In the genomic region with DNA sequence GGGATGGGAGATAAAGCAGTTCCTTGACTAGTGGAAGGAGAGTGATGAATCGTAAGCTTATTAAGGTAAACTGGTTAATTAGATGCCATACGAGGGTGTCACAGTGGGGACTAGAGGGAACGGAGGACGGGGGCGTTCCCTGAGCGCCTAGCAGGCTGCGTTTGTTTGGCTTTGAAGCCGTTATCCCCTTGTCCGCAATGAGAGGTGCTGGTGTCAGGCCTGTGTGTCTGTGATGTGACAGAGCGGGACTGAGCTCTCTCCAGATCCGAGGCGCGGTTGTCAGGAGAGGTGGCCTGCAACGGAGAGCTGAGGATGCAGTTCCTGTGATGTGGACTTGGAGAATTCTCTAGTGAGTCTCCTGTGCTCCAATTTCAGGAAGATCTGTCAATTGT, we compare ENCODE assay signal across 12 cellular contexts.
DNase-seq lines count a peak whose midpoint lies in the region; FAIRE-seq lines count a peak whose summit lies in the region.
"Had no signal": no experiment of that assay in that cellular context is flagged by ENCODE, and none has a peak within 500 bp of the region (broad histone marks: within the 10 kb centered on the region; RNA-seq: fewer than 3 reads in every experiment).

No MANE protein-coding gene starts in this region.

- DNase-seq in NCI-H2171 treated with DMSO at 0.1 percent for 48 hours (lab: John Stamatoyannopoulos, UW) (peak; percentile 33), NCI-H2171 (lab: John Stamatoyannopoulos, UW) (no peak), adipocyte (ENCODE audit: low read depth) (peak; percentile 18), HTR-8/SVneo (ENCODE audit: insufficient read length, low spot score) (no peak), NCI-H2196 treated with DMSO at 0.1 percent for 48 hours (lab: John Stamatoyannopoulos, UW; ENCODE audit: unreplicated experiment) (no peak), DMS114 treated with DMSO at 0.1 percent for 48 hours (lab: John Stamatoyannopoulos, UW; ENCODE audit: unreplicated experiment) (no peak)
- DNase-seq: ACHN; amniotic stem cell; stimulated activated naive CD8-positive, alpha-beta T cell treated with anti-CD3 and anti-CD28 coated beads, Interleukin-15, amount 100 ng/mL, for 72 hours had no signal

- H3K9me3 ChIP-seq in adipocyte (ENCODE audit: control insufficient read depth, low read length) = peaks cover under 1% of the 10 kb centered on the region
- H3K9me3 ChIP-seq in iPS-18a (ENCODE audit: control insufficient read depth, low read depth, low read length) = no peaks in the 10 kb centered on the region
- no peaks in the 10 kb centered on the region for H3K9me3 ChIP-seq in subcutaneous abdominal adipose tissue (ENCODE audit: control insufficient read depth in 5 of 5, low read length in 5 of 5)

- H3K27ac ChIP-seq in iPS-18a (ENCODE audit: low read length) = no peak overlapping the region
- no peak overlapping the region for H3K27ac ChIP-seq in subcutaneous abdominal adipose tissue (ENCODE audit: low read depth, low read length)
- H3K27ac ChIP-seq: SK-N-MC had no signal

- H3K9ac ChIP-seq in adipocyte (ENCODE audit: low read length) (no peak overlapping the region), iPS-18a (ENCODE audit: low read length) (no peak overlapping the region), subcutaneous abdominal adipose tissue (ENCODE audit: low read length in 5 of 5) (peak overlapping the region in 1 of 5 donors; percentile 70)

- H3K27me3 ChIP-seq in adipocyte (replicated peaks; ENCODE audit: control insufficient read depth, insufficient read depth, low read length) (no peaks in the 10 kb centered on the region), iPS-18a (ENCODE audit: control insufficient read depth, insufficient read depth, low read length) (peaks cover 39% of the 10 kb centered on the region), subcutaneous abdominal adipose tissue (ENCODE audit: control insufficient read depth in 5 of 5, insufficient read depth in 4 of 5, low read length in 5 of 5) (peaks cover 0 to 10% (median 6%) of the 10 kb centered on the region in 5 donors)

- peak overlapping the region; percentile 85 for H3K4me3 ChIP-seq in adipocyte (ENCODE audit: low read length)
- H3K4me3 ChIP-seq in iPS-18a (ENCODE audit: low read length) = peak overlapping the region; percentile 79
- H3K4me3 ChIP-seq in subcutaneous abdominal adipose tissue (ENCODE audit: low read depth in 1 of 5, low read length in 5 of 5) = peak overlapping the region in 4 of 5 donors; percentile 75 to 81 (median 76)

- FAIRE-seq in HTR-8/SVneo (lab: Jason Lieb, UNC) = no peak

- H3K36me3 ChIP-seq in adipocyte (ENCODE audit: control insufficient read depth, insufficient read depth, low read length, severe bottlenecking) = no peaks in the 10 kb centered on the region
- H3K36me3 ChIP-seq in iPS-18a (ENCODE audit: control insufficient read depth, low read depth, low read length) = no peaks in the 10 kb centered on the region
- no peaks in the 10 kb centered on the region for H3K36me3 ChIP-seq in subcutaneous abdominal adipose tissue (ENCODE audit: control insufficient read depth in 5 of 5, insufficient read depth in 5 of 5, low read length in 5 of 5)

- no peaks in the 10 kb centered on the region for H3K4me1 ChIP-seq in adipocyte (ENCODE audit: control insufficient read depth, insufficient read depth, low read length)
- peaks cover 4% of the 10 kb centered on the region for H3K4me1 ChIP-seq in iPS-18a (ENCODE audit: control insufficient read depth, low read depth, low read length)
- H3K4me1 ChIP-seq in subcutaneous abdominal adipose tissue (ENCODE audit: control insufficient read depth in 5 of 5, insufficient read depth in 5 of 5, low read length in 5 of 5) = peaks cover 0 to 20% (median 18%) of the 10 kb centered on the region in 5 donors

Comparison
In these comparisons a context has a peak if more than half of its experiments do, and no peak if none do; other contexts are left out.
1. DNase-seq: peak in NCI-H2171 treated with DMSO at 0.1 percent for 48 hours (single experiment) and adipocyte (single experiment); none in NCI-H2171 (single experiment), HTR-8/SVneo (single experiment), NCI-H2196 treated with DMSO at 0.1 percent for 48 hours (single experiment) and DMS114 treated with DMSO at 0.1 percent for 48 hours (single experiment).
2. Peak in every context shown above with its lines, with median percentiles within 50 percentile points of each other: H3K4me3 ChIP-seq.